ENCODE assay signal across 17 cellular contexts in genomic region chr5:145981612-145982571, GRCh38. TPM values are rescaled to one million over a fixed set of nuclear protein-coding genes. Genes with fewer than 3 reads are reported as not detected.
DNase-seq lines count a peak whose midpoint lies in the region; ATAC-seq and TF ChIP-seq lines count a peak whose summit lies in the region.
"Had no signal": no experiment of that assay in that cellular context is flagged by ENCODE, and none has a peak within 500 bp of the region (broad histone marks: within the 10 kb centered on the region; RNA-seq: fewer than 3 reads in every experiment).

No MANE protein-coding gene starts in this region.

- no peak overlapping the region for H3K4me3 ChIP-seq in lower lobe of right lung
- H3K4me3 ChIP-seq: transverse colon had no signal

- intact Hi-C loops in lower lobe of right lung (cut with DNase I), result no loop called here
- intact Hi-C loops in head of caudate nucleus (cut with DNase I), result no loop called here
- intact Hi-C loops in posterior vena cava (cut with DNase I), result loop anchor here in 1 of 2 donors (5.0 kb wide), 1 partner anchor 1845 kb away; no protein-coding TSS in a partner anchor

- DNase-seq in SIG-M5 treated with dmso at 0.1 percent for 504 hours (lab: John Stamatoyannopoulos, UW; ENCODE audit: unreplicated experiment) (peak; percentile 69), SIG-M5 (lab: John Stamatoyannopoulos, UW) (no peak), lower lobe of right lung (peak; percentile 55), head of caudate nucleus (no peak), posterior vena cava (ENCODE audit: low spot score) (no peak), NCI-H1436 treated with DMSO at 0.1 percent for 48 hours (lab: John Stamatoyannopoulos, UW) (no peak)
- DNase-seq: activated CD4-positive, alpha-beta T cell treated with anti-CD3 and anti-CD28 coated beads for 1 hour; activated T-cell treated with anti-CD3 and anti-CD28 coated beads, Interleukin-2, amount 50 U/mL, for 72 hours; aorta; EL; foreskin melanocyte; NCI-H82; SW 1271; transverse colon had no signal

- no peaks in the 10 kb centered on the region for H3K27me3 ChIP-seq in lower lobe of right lung (ENCODE audit: low read depth)
- H3K27me3 ChIP-seq: transverse colon had no signal

- TF ChIP-seq CTCF in VCaP (conservative IDR thresholded peaks at IDR 0.05) (no peak), lower lobe of right lung (IDR thresholded peaks at IDR 0.05) (no peak)

- H3K36me3 ChIP-seq in lower lobe of right lung, result no peaks in the 10 kb centered on the region
- H3K36me3 ChIP-seq: transverse colon had no signal

- peaks cover 19% of the 10 kb centered on the region for H3K4me1 ChIP-seq in lower lobe of right lung

- H3K27ac ChIP-seq in VCaP (peak overlapping the region; percentile 69), lower lobe of right lung (peak overlapping the region; percentile 25)

- ATAC-seq in lower lobe of right lung, result peak; percentile 88 to 94
- no peak for ATAC-seq in GM19023 (IDR thresholded peaks at IDR 0.05; ENCODE audit: unreplicated experiment)
- ATAC-seq: activated T-cell treated with anti-CD3 and anti-CD28 coated beads, Interleukin-2, amount 50 U/mL, for 72 hours; left lobe of liver had no signal

- no peaks in the 10 kb centered on the region for H3K9me3 ChIP-seq in lower lobe of right lung
- H3K9me3 ChIP-seq: transverse colon had no signal

RNA-seq across cellular contexts. Expression of gene SH3RF2, which starts 45.5 kb away (rescaled TPM):
- 11.5 TPM for total RNA-seq in lower lobe of right lung
- 1 to 10 TPM; 2.1 to 4.5 TPM for total RNA-seq in posterior vena cava

Comparison
In these comparisons a context has a peak if more than half of its experiments do, and no peak if none do; other contexts are left out.
1. DNase-seq: peak in SIG-M5 treated with dmso at 0.1 percent for 504 hours (single experiment) and lower lobe of right lung (single experiment); none in SIG-M5 (single experiment), head of caudate nucleus (0 of 42), posterior vena cava (single experiment) and NCI-H1436 treated with DMSO at 0.1 percent for 48 hours (single experiment).